ENCODE assay signal across 19 cellular contexts in the genomic region with DNA sequence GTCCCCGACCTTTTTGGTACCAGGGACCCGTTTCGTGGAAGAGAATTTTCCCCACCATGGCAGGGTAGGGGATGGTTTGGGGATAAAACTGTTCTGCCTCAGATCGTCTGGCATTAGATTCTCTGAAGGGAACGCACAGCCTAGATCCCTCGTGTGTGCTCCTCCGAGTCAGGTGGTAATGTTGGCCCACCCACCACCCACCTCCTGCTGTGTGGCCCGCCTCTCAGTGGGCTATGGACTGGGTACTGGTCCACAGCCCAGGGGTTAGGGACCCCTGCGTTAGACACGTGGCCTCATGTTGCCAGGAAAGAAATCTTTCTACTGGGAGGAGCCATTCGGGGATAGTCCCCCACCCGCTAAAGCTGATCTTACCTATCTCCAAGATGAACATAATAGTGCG. TPM values are rescaled to one million over a fixed set of nuclear protein-coding genes. Genes with fewer than 3 reads are reported as not detected.
DNase-seq lines count a peak whose midpoint lies in the region; ATAC-seq and TF ChIP-seq lines count a peak whose summit lies in the region.
"Had no signal": no experiment of that assay in that cellular context is flagged by ENCODE, and none has a peak within 500 bp of the region (broad histone marks: within the 10 kb centered on the region; RNA-seq: fewer than 3 reads in every experiment).

No MANE protein-coding gene starts in this region.

- H3K4me1 ChIP-seq in neutrophil (ENCODE audit: control insufficient read depth in 1 of 2, insufficient read depth in 1 of 2, low read depth in 1 of 2, low read length in 1 of 2) = no peaks in the 10 kb centered on the region
- H3K4me1 ChIP-seq: Peyer's patch, SJCRH30 had no signal

- no peaks in the 10 kb centered on the region for H3K9me3 ChIP-seq in neutrophil
- H3K9me3 ChIP-seq: Peyer's patch, SJCRH30 had no signal

- H3K9me3 Mint-ChIP-seq in activated CD8-positive, alpha-beta T cell treated with anti-CD3 and anti-CD28 coated beads, Interleukin-2, amount 10 ng/mL, durations not matched to agents 7 days and 5 days (ENCODE audit: insufficient read depth) = no peaks in the 10 kb centered on the region
- H3K9me3 Mint-ChIP-seq in activated CD8-positive, alpha-beta T cell treated with anti-CD3 and anti-CD28 coated beads for 36 hours = no peaks in the 10 kb centered on the region
- H3K9me3 Mint-ChIP-seq in endothelial cell (ENCODE audit: unreplicated experiment) = no peaks in the 10 kb centered on the region

- no peak for ATAC-seq in activated CD8-positive, alpha-beta T cell treated with anti-CD3 and anti-CD28 coated beads, Interleukin-2, amount 10 ng/mL, durations not matched to agents 7 days and 5 days
- ATAC-seq in activated CD8-positive, alpha-beta T cell treated with anti-CD3 and anti-CD28 coated beads for 36 hours = no peak

- peaks cover 24% of the 10 kb centered on the region for H3K4me1 Mint-ChIP-seq in activated CD8-positive, alpha-beta T cell treated with anti-CD3 and anti-CD28 coated beads, Interleukin-2, amount 10 ng/mL, durations not matched to agents 7 days and 5 days (ENCODE audit: low read depth)
- peaks cover 7% of the 10 kb centered on the region for H3K4me1 Mint-ChIP-seq in activated CD8-positive, alpha-beta T cell treated with anti-CD3 and anti-CD28 coated beads for 36 hours (ENCODE audit: low read depth)
- H3K4me1 Mint-ChIP-seq in endothelial cell (ENCODE audit: unreplicated experiment) = no peaks in the 10 kb centered on the region

- CTCF ChIA-PET in activated CD8-positive, alpha-beta T cell treated with anti-CD3 and anti-CD28 coated beads, Interleukin-2, amount 10 ng/mL, durations not matched to agents 7 days and 5 days (lab: Charles Lee) = no interaction called here
- CTCF ChIA-PET in activated CD8-positive, alpha-beta T cell treated with anti-CD3 and anti-CD28 coated beads for 36 hours (lab: Charles Lee) = no interaction called here

- no peaks in the 10 kb centered on the region for H3K27me3 Mint-ChIP-seq in activated CD8-positive, alpha-beta T cell treated with anti-CD3 and anti-CD28 coated beads, Interleukin-2, amount 10 ng/mL, durations not matched to agents 7 days and 5 days (ENCODE audit: low read depth)
- H3K27me3 Mint-ChIP-seq in activated CD8-positive, alpha-beta T cell treated with anti-CD3 and anti-CD28 coated beads for 36 hours = no peaks in the 10 kb centered on the region
- peaks cover 17% of the 10 kb centered on the region for H3K27me3 Mint-ChIP-seq in endothelial cell (ENCODE audit: unreplicated experiment)

- POLR2A ChIA-PET in activated CD8-positive, alpha-beta T cell treated with anti-CD3 and anti-CD28 coated beads, Interleukin-2, amount 10 ng/mL, durations not matched to agents 7 days and 5 days (lab: Charles Lee) = no interaction called here
- POLR2A ChIA-PET in activated CD8-positive, alpha-beta T cell treated with anti-CD3 and anti-CD28 coated beads for 36 hours (lab: Charles Lee) = interaction anchor here (0.6 kb wide), 1 partner anchor 17 kb away, joined by 3 read pairs; no protein-coding TSS in a partner anchor

- no peak for TF ChIP-seq CTCF in activated CD8-positive, alpha-beta T cell treated with anti-CD3 and anti-CD28 coated beads for 36 hours (IDR thresholded peaks at IDR 0.05)
- TF ChIP-seq CTCF in endothelial cell (IDR thresholded peaks at IDR 0.05; ENCODE audit: unreplicated experiment) = no peak
- no peak for TF ChIP-seq CTCF in neutrophil (IDR thresholded peaks at IDR 0.05)

- H3K4me3 ChIP-seq in H7 (ENCODE audit: insufficient read depth, low read depth, low read length) (no peak overlapping the region), neutrophil (ENCODE audit: low read depth in 1 of 2, low read length in 1 of 2) (no peak overlapping the region)
- H3K4me3 ChIP-seq: Peyer's patch, SJCRH30 had no signal

- H3K27ac ChIP-seq in neutrophil (peak overlapping the region; percentile 58), caudate nucleus (ENCODE audit: low read depth, low read length) (no peak overlapping the region)
- H3K27ac ChIP-seq: Peyer's patch, SJCRH30 had no signal

- intact Hi-C loops in activated CD8-positive, alpha-beta T cell treated with anti-CD3 and anti-CD28 coated beads for 36 hours (cut with micrococcal nuclease) = no loop called here

- peak overlapping the region; percentile 28 for H3K27ac Mint-ChIP-seq in activated CD8-positive, alpha-beta T cell treated with anti-CD3 and anti-CD28 coated beads, Interleukin-2, amount 10 ng/mL, durations not matched to agents 7 days and 5 days
- no peak overlapping the region for H3K27ac Mint-ChIP-seq in activated CD8-positive, alpha-beta T cell treated with anti-CD3 and anti-CD28 coated beads for 36 hours
- peak overlapping the region; percentile 24 for H3K27ac Mint-ChIP-seq in endothelial cell (ENCODE audit: unreplicated experiment)

- peaks cover 72% of the 10 kb centered on the region for H3K36me3 Mint-ChIP-seq in activated CD8-positive, alpha-beta T cell treated with anti-CD3 and anti-CD28 coated beads, Interleukin-2, amount 10 ng/mL, durations not matched to agents 7 days and 5 days (ENCODE audit: low read depth)
- peaks cover 68% of the 10 kb centered on the region for H3K36me3 Mint-ChIP-seq in activated CD8-positive, alpha-beta T cell treated with anti-CD3 and anti-CD28 coated beads for 36 hours (ENCODE audit: low read depth)
- peaks cover 47% of the 10 kb centered on the region for H3K36me3 Mint-ChIP-seq in endothelial cell (ENCODE audit: low read depth, unreplicated experiment)

- no peak for DNase-seq in activated CD8-positive, alpha-beta T cell treated with anti-CD3 and anti-CD28 coated beads, Interleukin-2, amount 10 ng/mL, durations not matched to agents 7 days and 5 days
- no peak for DNase-seq in activated CD8-positive, alpha-beta T cell treated with anti-CD3 and anti-CD28 coated beads for 36 hours
- DNase-seq in H7 = peak; percentile 30
- no peak for DNase-seq in endothelial cell (ENCODE audit: low spot score)
- DNase-seq in activated CD8-positive, alpha-beta memory T cell treated with anti-CD3 and anti-CD28 coated beads, Interleukin-2, amount 50 U/mL, for 4 hours = no peak
- no peak for DNase-seq in caudate nucleus (lab: John Stamatoyannopoulos, UW)
- DNase-seq in kidney tubule cell (ENCODE audit: low spot score) = no peak
- DNase-seq: 8988T, AML-193, C1 segment of cervical spinal cord, DMS79 treated with DMSO at 0.1 percent for 48 hours, Kasumi-1, NCI-H1417, NCI-H1694 treated with DMSO at 0.1 percent for 48 hours, NCI-H446, NCI-H526, SJCRH30 had no signal

- H3K27me3 ChIP-seq in H7 (ENCODE audit: control insufficient read depth, insufficient read depth, low read length) = no peaks in the 10 kb centered on the region
- no peaks in the 10 kb centered on the region for H3K27me3 ChIP-seq in neutrophil
- H3K27me3 ChIP-seq: Peyer's patch, SJCRH30 had no signal

- H3K36me3 ChIP-seq in H7 (replicated peaks; ENCODE audit: control insufficient read depth, insufficient read depth, low read length) = peaks cover 33% of the 10 kb centered on the region
- H3K36me3 ChIP-seq in neutrophil = peaks cover 100% of the 10 kb centered on the region
- H3K36me3 ChIP-seq: SJCRH30 had no signal

- H3K4me3 Mint-ChIP-seq in activated CD8-positive, alpha-beta T cell treated with anti-CD3 and anti-CD28 coated beads, Interleukin-2, amount 10 ng/mL, durations not matched to agents 7 days and 5 days = no peak overlapping the region
- H3K4me3 Mint-ChIP-seq in activated CD8-positive, alpha-beta T cell treated with anti-CD3 and anti-CD28 coated beads for 36 hours = no peak overlapping the region
- H3K4me3 Mint-ChIP-seq in endothelial cell (ENCODE audit: unreplicated experiment) = peak overlapping the region; percentile 56

RNA-seq across cellular contexts. Expression of a gene that starts 27.0 kb away (rescaled TPM):
- total RNA-seq in activated CD8-positive, alpha-beta T cell treated with anti-CD3 and anti-CD28 coated beads, Interleukin-2, amount 10 ng/mL, durations not matched to agents 7 days and 5 days = 10 to 100 TPM; 93.0 to 97.3 TPM
- total RNA-seq in activated CD8-positive, alpha-beta T cell treated with anti-CD3 and anti-CD28 coated beads for 36 hours = 100 to 1,000 TPM; 107 to 117 TPM
- 14.6 and 20.1 TPM in 2 replicates for total RNA-seq in H7 (2014; rRNA removed; shearing (Covaris generic))
- 32.3 TPM for total RNA-seq in endothelial cell (ENCODE audit: unreplicated experiment)
